ENCODE assay signal across 19 cellular contexts in the genomic region with DNA sequence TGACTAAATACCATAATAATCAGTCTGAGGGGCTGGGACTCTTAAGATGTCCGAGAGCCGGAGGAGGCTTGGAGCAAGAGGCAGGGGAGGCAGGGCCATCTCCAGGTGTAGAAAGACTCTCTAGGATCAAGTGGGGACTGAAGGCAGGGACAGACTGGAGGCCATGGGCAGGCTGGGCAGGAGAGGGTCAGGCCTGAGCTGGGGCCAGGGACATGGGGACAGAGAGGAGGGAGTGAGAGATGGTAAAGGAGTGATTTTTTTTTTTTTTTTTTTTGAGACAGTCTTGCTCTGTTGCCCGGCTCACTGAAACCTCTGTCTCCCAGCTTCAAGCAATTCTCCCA. TPM values are rescaled to one million over a fixed set of nuclear protein-coding genes. Genes with fewer than 3 reads are reported as not detected.
DNase-seq lines count a peak whose midpoint lies in the region; ATAC-seq and TF ChIP-seq lines count a peak whose summit lies in the region.
"Had no signal": no experiment of that assay in that cellular context is flagged by ENCODE, and none has a peak within 500 bp of the region (broad histone marks: within the 10 kb centered on the region; RNA-seq: fewer than 3 reads in every experiment).

No MANE protein-coding gene starts in this region.

- peak overlapping the region; percentile 68 for H3K4me3 Mint-ChIP-seq in activated T-helper 1 cell treated with anti-CD3 and anti-CD28 coated beads, Interleukin-12 subunit alpha, Interleukin-12 subunit beta, Interleukin-2, Interleukin-4 antibody, amounts not matched to agents 30 ng/mL and 10 ng/mL and 1 ng/mL, durations not matched to agents 14 hours and 24 hours and 36 hours
- H3K4me3 Mint-ChIP-seq in stimulated activated naive B cell treated with anti-CD40 and anti-IgM and Interleukin-4, amounts not matched to agents 10 μg/mL and 1 μg/mL and 100 μg/mL, for 72 hours, result no peak overlapping the region

- H3K23ac ChIP-seq in mesenchymal stem cell (ENCODE audit: low read length in 2 of 2), result peak overlapping the region in 1 of 2 experiments; percentile 63

- H3K4me2 ChIP-seq in mesenchymal stem cell (ENCODE audit: low read length, poor library complexity, severe bottlenecking), result no peak overlapping the region

- peak overlapping the region; percentile 61 for H2AK5ac ChIP-seq in mesenchymal stem cell (ENCODE audit: low read length, severe bottlenecking)

- no peak overlapping the region for H4K8ac ChIP-seq in mesenchymal stem cell (ENCODE audit: low read length)

- no peak overlapping the region for H3K14ac ChIP-seq in mesenchymal stem cell (ENCODE audit: low read length in 2 of 2)

- no peak overlapping the region for H3K4ac ChIP-seq in mesenchymal stem cell (ENCODE audit: low read depth in 1 of 2, low read length in 2 of 2)

- H2AFZ ChIP-seq in mesenchymal stem cell (ENCODE audit: low read depth, low read length), result no peak overlapping the region

- H3K4me3 ChIP-seq in mesenchymal stem cell (ENCODE audit: insufficient read depth in 1 of 2, low read depth in 1 of 2, low read length in 2 of 2), result no peak overlapping the region
- no peak overlapping the region for H3K4me3 ChIP-seq in gastroesophageal sphincter
- H3K4me3 ChIP-seq: psoas muscle, transverse colon had no signal

- H3K36me3 ChIP-seq in mesenchymal stem cell (ENCODE audit: control insufficient read depth in 1 of 2, insufficient read depth in 2 of 2, low read depth in 1 of 2, low read length in 2 of 2) (peaks cover 0 to 19% of the 10 kb centered on the region in 2 experiments), gastroesophageal sphincter (peaks cover 0 to 16% of the 10 kb centered on the region in 2 donors)
- H3K36me3 ChIP-seq: transverse colon had no signal

- H3K9ac ChIP-seq in mesenchymal stem cell (ENCODE audit: low read length), result no peak overlapping the region

- no peak overlapping the region for H2BK5ac ChIP-seq in mesenchymal stem cell (ENCODE audit: low read depth, low read length, poor library complexity, severe bottlenecking)

- peaks cover 22% of the 10 kb centered on the region for H3K4me1 ChIP-seq in mesenchymal stem cell (ENCODE audit: control insufficient read depth, insufficient read depth, low read depth, low read length)
- peaks cover 3 to 26% (median 6%) of the 10 kb centered on the region in 3 donors for H3K4me1 ChIP-seq in gastroesophageal sphincter

- H3K27me3 Mint-ChIP-seq in activated T-helper 1 cell treated with anti-CD3 and anti-CD28 coated beads, Interleukin-12 subunit alpha, Interleukin-12 subunit beta, Interleukin-2, Interleukin-4 antibody, amounts not matched to agents 30 ng/mL and 10 ng/mL and 1 ng/mL, durations not matched to agents 14 hours and 24 hours and 36 hours (ENCODE audit: insufficient read depth), result peaks cover 3% of the 10 kb centered on the region
- peaks cover 7 to 9% of the 10 kb centered on the region in 2 donors for H3K27me3 Mint-ChIP-seq in stimulated activated naive B cell treated with anti-CD40 and anti-IgM and Interleukin-4, amounts not matched to agents 10 μg/mL and 1 μg/mL and 100 μg/mL, for 72 hours

- H2BK15ac ChIP-seq in mesenchymal stem cell (ENCODE audit: low read depth, poor library complexity, severe bottlenecking), result no peak overlapping the region

- H3K18ac ChIP-seq in mesenchymal stem cell (ENCODE audit: low read depth in 1 of 2, low read length in 2 of 2), result no peak overlapping the region

- 74% methylated on average over 2 of the region's 3 CpGs for WGBS in mesenchymal stem cell
- WGBS in gastroesophageal sphincter (ENCODE audit: low coverage in 1 of 2), 2 donors, result 68 to 73% methylated on average over 3 of the region's 3 CpGs

- peaks cover 12% of the 10 kb centered on the region for H3K36me3 Mint-ChIP-seq in activated T-helper 1 cell treated with anti-CD3 and anti-CD28 coated beads, Interleukin-12 subunit alpha, Interleukin-12 subunit beta, Interleukin-2, Interleukin-4 antibody, amounts not matched to agents 30 ng/mL and 10 ng/mL and 1 ng/mL, durations not matched to agents 14 hours and 24 hours and 36 hours (ENCODE audit: low read depth)
- peaks cover 19 to 32% of the 10 kb centered on the region in 2 donors for H3K36me3 Mint-ChIP-seq in stimulated activated naive B cell treated with anti-CD40 and anti-IgM and Interleukin-4, amounts not matched to agents 10 μg/mL and 1 μg/mL and 100 μg/mL, for 72 hours

- H3K9me3 ChIP-seq in mesenchymal stem cell (ENCODE audit: control insufficient read depth, low read length) (no peaks in the 10 kb centered on the region), gastroesophageal sphincter (no peaks in the 10 kb centered on the region)
- H3K9me3 ChIP-seq: psoas muscle, transverse colon had no signal

- TF ChIP-seq CTCF in gastroesophageal sphincter (IDR thresholded peaks at IDR 0.05), result no peak

- in situ Hi-C loops in ACHN (cut with HindIII; ENCODE audit: low pct_ligation_motif_present, low pct_unique_long_range_greater_than_20kb, low sequenced_read_pairs), result no loop called here

- H3K27ac ChIP-seq in mesenchymal stem cell (ENCODE audit: low read length, poor library complexity, severe bottlenecking) (no peak overlapping the region), gastroesophageal sphincter (no peak overlapping the region)
- H3K27ac ChIP-seq: psoas muscle, transverse colon had no signal

- H3K27ac Mint-ChIP-seq in activated T-helper 1 cell treated with anti-CD3 and anti-CD28 coated beads, Interleukin-12 subunit alpha, Interleukin-12 subunit beta, Interleukin-2, Interleukin-4 antibody, amounts not matched to agents 30 ng/mL and 10 ng/mL and 1 ng/mL, durations not matched to agents 14 hours and 24 hours and 36 hours, result peak overlapping the region; percentile 83
- peak overlapping the region; percentile 51 for H3K27ac Mint-ChIP-seq in stimulated activated naive B cell treated with anti-CD40 and anti-IgM and Interleukin-4, amounts not matched to agents 10 μg/mL and 1 μg/mL and 100 μg/mL, for 72 hours

- H2BK120ac ChIP-seq in mesenchymal stem cell (ENCODE audit: low read depth, low read length), result no peak overlapping the region

- peaks cover 18% of the 10 kb centered on the region for H3K4me1 Mint-ChIP-seq in activated T-helper 1 cell treated with anti-CD3 and anti-CD28 coated beads, Interleukin-12 subunit alpha, Interleukin-12 subunit beta, Interleukin-2, Interleukin-4 antibody, amounts not matched to agents 30 ng/mL and 10 ng/mL and 1 ng/mL, durations not matched to agents 14 hours and 24 hours and 36 hours (ENCODE audit: low read depth)
- H3K4me1 Mint-ChIP-seq in stimulated activated naive B cell treated with anti-CD40 and anti-IgM and Interleukin-4, amounts not matched to agents 10 μg/mL and 1 μg/mL and 100 μg/mL, for 72 hours, result peaks cover 24 to 40% of the 10 kb centered on the region in 2 donors

- H3K79me1 ChIP-seq in mesenchymal stem cell (replicated peaks; ENCODE audit: low read length, poor library complexity, severe bottlenecking), result peaks cover 10% of the 10 kb centered on the region

- no peaks in the 10 kb centered on the region for H3K9me3 Mint-ChIP-seq in activated T-helper 1 cell treated with anti-CD3 and anti-CD28 coated beads, Interleukin-12 subunit alpha, Interleukin-12 subunit beta, Interleukin-2, Interleukin-4 antibody, amounts not matched to agents 30 ng/mL and 10 ng/mL and 1 ng/mL, durations not matched to agents 14 hours and 24 hours and 36 hours
- no peaks in the 10 kb centered on the region for H3K9me3 Mint-ChIP-seq in stimulated activated naive B cell treated with anti-CD40 and anti-IgM and Interleukin-4, amounts not matched to agents 10 μg/mL and 1 μg/mL and 100 μg/mL, for 72 hours

- TF ChIP-seq EP300 in gastroesophageal sphincter (IDR thresholded peaks at IDR 0.05), result no peak

- no peak overlapping the region for H2BK12ac ChIP-seq in mesenchymal stem cell (ENCODE audit: low read length in 2 of 2)

- peaks cover 0 to 4% of the 10 kb centered on the region in 2 experiments for H3K27me3 ChIP-seq in mesenchymal stem cell (ENCODE audit: control insufficient read depth in 1 of 2, insufficient read depth in 1 of 2, low read length in 2 of 2)
- no peaks in the 10 kb centered on the region for H3K27me3 ChIP-seq in gastroesophageal sphincter
- H3K27me3 ChIP-seq: transverse colon had no signal

- peak; percentile 20 for DNase-seq in left ventricle myocardium superior
- DNase-seq in left cardiac atrium, result no peak
- DNase-seq in activated T-helper 1 cell treated with anti-CD3 and anti-CD28 coated beads, Interleukin-12 subunit alpha, Interleukin-12 subunit beta, Interleukin-2, Interleukin-4 antibody, amounts not matched to agents 30 ng/mL and 10 ng/mL and 1 ng/mL, durations not matched to agents 14 hours and 24 hours and 36 hours (ENCODE audit: low spot score), result no peak
- DNase-seq in mesenchymal stem cell, result no peak
- DNase-seq in stimulated activated naive B cell treated with anti-CD40 and anti-IgM and Interleukin-4, amounts not matched to agents 10 μg/mL and 1 μg/mL and 100 μg/mL, for 72 hours, result no peak
- DNase-seq in ACHN, result no peak
- no peak for DNase-seq in cerebellar cortex (ENCODE audit: low spot score)
- DNase-seq: hypothalamus; NCI-H1048; NCI-H2107; NCI-H748 treated with DMSO at 0.1 percent for 48 hours; PC-3; psoas muscle; stimulated activated CD4-positive, alpha-beta T cell treated with anti-CD3 and anti-CD28 coated beads, Interleukin-12 subunit alpha, Interleukin-12 subunit beta, amount 100 ng/mL, for 4 hours; stimulated activated naive CD4-positive, alpha-beta T cell; transverse colon had no signal

- intact Hi-C loops in left ventricle myocardium superior (cut with micrococcal nuclease) (no loop called here), left cardiac atrium (cut with DNase I) (no loop called here)
- intact Hi-C loops in activated T-helper 1 cell treated with anti-CD3 and anti-CD28 coated beads, Interleukin-12 subunit alpha, Interleukin-12 subunit beta, Interleukin-2, Interleukin-4 antibody, amounts not matched to agents 30 ng/mL and 10 ng/mL and 1 ng/mL, durations not matched to agents 14 hours and 24 hours and 36 hours (cut with micrococcal nuclease), result no loop called here

- no peak for TF ChIP-seq POLR2A in gastroesophageal sphincter (IDR thresholded peaks at IDR 0.05)

- ATAC-seq in left ventricle myocardium superior, result no peak
- ATAC-seq in left cardiac atrium, result no peak
- no peak for ATAC-seq in stimulated activated naive B cell treated with anti-CD40 and anti-IgM and Interleukin-4, amounts not matched to agents 10 μg/mL and 1 μg/mL and 100 μg/mL, for 72 hours (replicated peaks)
- no peak for ATAC-seq in gastroesophageal sphincter
- ATAC-seq: PC-3, psoas muscle, SK-N-SH treated with all-trans-retinoic acid at 6 μM for 48 hours had no signal

- no peak overlapping the region for H4K91ac ChIP-seq in mesenchymal stem cell (ENCODE audit: low read length)

RNA-seq across cellular contexts. Expression of gene JOSD2, which starts 2.2 kb away (rescaled TPM):
- total RNA-seq in left ventricle myocardium superior (35.2 TPM), left cardiac atrium (10 to 100 TPM; 27.3 to 36.7 TPM), gastroesophageal sphincter (10 to 100 TPM; 16.1 to 39.8 (median 26.1) TPM)
- total RNA-seq in activated T-helper 1 cell treated with anti-CD3 and anti-CD28 coated beads, Interleukin-12 subunit alpha, Interleukin-12 subunit beta, Interleukin-2, Interleukin-4 antibody, amounts not matched to agents 30 ng/mL and 10 ng/mL and 1 ng/mL, durations not matched to agents 14 hours and 24 hours and 36 hours, result 38.5 and 41.7 TPM in 2 replicates
- 29.7 TPM for polyA plus RNA-seq in mesenchymal stem cell (2013, experiment 1 of 2)
- 30.2 TPM for polyA plus RNA-seq in mesenchymal stem cell (2013, experiment 2 of 2)

RNA-seq across cellular contexts. Expression of gene ASPDH, which starts 4.9 kb away (rescaled TPM):
- total RNA-seq in left ventricle myocardium superior, result not detected
- not detected for total RNA-seq in left cardiac atrium
- total RNA-seq in activated T-helper 1 cell treated with anti-CD3 and anti-CD28 coated beads, Interleukin-12 subunit alpha, Interleukin-12 subunit beta, Interleukin-2, Interleukin-4 antibody, amounts not matched to agents 30 ng/mL and 10 ng/mL and 1 ng/mL, durations not matched to agents 14 hours and 24 hours and 36 hours, result not detected in 2 replicates
- polyA plus RNA-seq in mesenchymal stem cell (2013, experiment 1 of 2), result not detected
- polyA plus RNA-seq in mesenchymal stem cell (2013, experiment 2 of 2), result not detected
- not detected for total RNA-seq in gastroesophageal sphincter
- total RNA-seq: cardiac septum, PC-3, psoas muscle, transverse colon had no signal
- polyA plus RNA-seq: psoas muscle had no signal

RNA-seq across cellular contexts. Expression of gene GARIN5A, which starts 32.2 kb away (rescaled TPM):
- total RNA-seq in left ventricle myocardium superior (1.2 TPM), left cardiac atrium (1 to 10 TPM; 1.4 to 1.5 TPM), gastroesophageal sphincter (1 to 10 TPM in 1 of 4 donors, under 1 TPM in 1, not detected in 2; 0.78 to 1.7 TPM)
- total RNA-seq in activated T-helper 1 cell treated with anti-CD3 and anti-CD28 coated beads, Interleukin-12 subunit alpha, Interleukin-12 subunit beta, Interleukin-2, Interleukin-4 antibody, amounts not matched to agents 30 ng/mL and 10 ng/mL and 1 ng/mL, durations not matched to agents 14 hours and 24 hours and 36 hours, result 0.39 and 0.88 TPM in 2 replicates
- polyA plus RNA-seq in mesenchymal stem cell (2013, experiment 1 of 2), result 1.0 TPM
- 0.88 TPM for polyA plus RNA-seq in mesenchymal stem cell (2013, experiment 2 of 2)

RNA-seq across cellular contexts. Expression of gene EMC10, which starts 32.5 kb away (rescaled TPM):
- total RNA-seq in left ventricle myocardium superior, result 79.5 TPM
- 10 to 100 TPM; 82.3 to 96.9 TPM for total RNA-seq in left cardiac atrium
- 90.0 and 95.4 TPM in 2 replicates for total RNA-seq in activated T-helper 1 cell treated with anti-CD3 and anti-CD28 coated beads, Interleukin-12 subunit alpha, Interleukin-12 subunit beta, Interleukin-2, Interleukin-4 antibody, amounts not matched to agents 30 ng/mL and 10 ng/mL and 1 ng/mL, durations not matched to agents 14 hours and 24 hours and 36 hours
- 104 TPM for polyA plus RNA-seq in mesenchymal stem cell (2013, experiment 1 of 2)
- polyA plus RNA-seq in mesenchymal stem cell (2013, experiment 2 of 2), result 102 TPM
- 10 to 100 TPM; 55.5 to 75.9 (median 71.5) TPM for total RNA-seq in gastroesophageal sphincter

RNA-seq across cellular contexts. Expression of gene LRRC4B, which starts 59.4 kb away (rescaled TPM):
- total RNA-seq in left ventricle myocardium superior (0.62 TPM), left cardiac atrium (1 to 10 TPM; 1.4 to 2.9 TPM), gastroesophageal sphincter (1 to 10 TPM; 5.0 to 9.3 (median 7.6) TPM)
- 0.05 and 0.15 TPM in 2 replicates for total RNA-seq in activated T-helper 1 cell treated with anti-CD3 and anti-CD28 coated beads, Interleukin-12 subunit alpha, Interleukin-12 subunit beta, Interleukin-2, Interleukin-4 antibody, amounts not matched to agents 30 ng/mL and 10 ng/mL and 1 ng/mL, durations not matched to agents 14 hours and 24 hours and 36 hours
- polyA plus RNA-seq in mesenchymal stem cell (2013, experiment 1 of 2), result not detected
- 0.03 TPM for polyA plus RNA-seq in mesenchymal stem cell (2013, experiment 2 of 2)
